In genomic region chr3:149494022-149494758, GRCh38 we compare ENCODE assay signal across 8 cellular contexts. TPM values are rescaled to one million over a fixed set of nuclear protein-coding genes. Genes with fewer than 3 reads are reported as not detected.
DNase-seq lines count a peak whose midpoint lies in the region; ATAC-seq, FAIRE-seq and TF ChIP-seq lines count a peak whose summit lies in the region.

No MANE protein-coding gene starts in this region.

- H3K9me3 ChIP-seq in stomach: no peaks in the 10 kb centered on the region

- H3K27me3 ChIP-seq in stomach: no peaks in the 10 kb centered on the region

- FAIRE-seq in RCC 7860 (lab: Jason Lieb, UNC): no peak

- no peak for TF ChIP-seq POLR2A in stomach (IDR thresholded peaks at IDR 0.05)

- intact Hi-C loops in stomach (cut with DNase I; ENCODE audit: low total_unique reads): no loop called here

- H3K4me3 ChIP-seq in cardiac fibroblast (replicated peaks in 1 of 2; ENCODE audit: low read depth in 2 of 2, low read length in 2 of 2) (no peak overlapping the region), stomach (no peak overlapping the region)

- WGBS in stomach, 5 donors: 32 to 45% (median 36%) methylated on average over 11 of the region's 11 CpGs

- no peak overlapping the region for H3K27ac ChIP-seq in stomach

- TF ChIP-seq EP300 in stomach (IDR thresholded peaks at IDR 0.05): no peak

- ATAC-seq in HG02642 (IDR thresholded peaks at IDR 0.05; ENCODE audit: poor library complexity, unreplicated experiment): no peak

- peaks cover 0 to 4% (median 0%) of the 10 kb centered on the region in 4 donors for H3K4me1 ChIP-seq in stomach

- TF ChIP-seq CTCF in cardiac fibroblast (IDR thresholded peaks at IDR 0.05; ENCODE audit: low read depth, low read length): peak; percentile 89
- TF ChIP-seq CTCF in stomach (IDR thresholded peaks at IDR 0.05): peak in 5 of 7 experiments; percentile 43 to 78 (median 75)

- no peaks in the 10 kb centered on the region for H3K36me3 ChIP-seq in stomach

- DNase-seq in NCI-H1105 treated with DMSO at 0.1 percent for 48 hours (lab: John Stamatoyannopoulos, UW) (peak; percentile 20), NCI-H1105 (lab: John Stamatoyannopoulos, UW) (no peak), HPDE6-E6E7 (ENCODE audit: extremely low spot score) (peak; percentile 20), RCC 7860 (ENCODE audit: low spot score) (peak; percentile 16), cardiac fibroblast (ENCODE audit: low read depth in 2 of 2) (peak; percentile 86), left kidney (ENCODE audit: low read depth, low spot score) (peak; percentile 83), stomach (peak; percentile 77)

RNA-seq across cellular contexts. Expression of gene TM4SF4, which starts 19.7 kb away (rescaled TPM):
- 10 to 100 TPM in 2 of 5 donors, 1 to 10 TPM in 2, not detected in 1; 5.3 to 40.8 (median 10.1) TPM for total RNA-seq in stomach
- 10 to 100 TPM in 1 of 3 donors, 1 to 10 TPM in 2; 1.4 to 11.0 (median 7.2) TPM for polyA plus RNA-seq in stomach
